Comparison of ENCODE assay signal across 18 cellular contexts in the genomic region with DNA sequence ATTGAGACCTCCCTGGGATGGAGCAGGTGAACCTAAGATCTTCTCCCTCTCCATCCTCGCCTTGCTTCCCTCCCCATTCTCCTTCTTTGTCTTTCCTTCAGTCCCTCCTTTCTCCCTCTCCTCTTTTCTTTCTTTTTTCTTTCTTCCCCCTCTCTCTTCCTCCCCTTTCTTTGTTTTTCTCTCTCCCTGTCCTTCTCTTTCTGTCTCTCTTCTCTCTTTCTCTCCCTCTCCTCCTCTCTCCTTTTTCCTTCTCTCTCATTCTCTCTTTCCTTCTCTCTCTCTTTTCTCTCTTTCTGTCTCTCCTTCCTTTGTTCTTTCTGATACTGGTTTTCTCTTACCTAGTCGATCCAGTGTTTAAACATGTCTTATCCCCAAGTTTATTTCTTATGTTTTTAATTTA. TPM values are rescaled to one million over a fixed set of nuclear protein-coding genes. Genes with fewer than 3 reads are reported as not detected.
DNase-seq lines count a peak whose midpoint lies in the region; ATAC-seq, FAIRE-seq and TF ChIP-seq lines count a peak whose summit lies in the region.
"Had no signal": no experiment of that assay in that cellular context is flagged by ENCODE, and none has a peak within 500 bp of the region (broad histone marks: within the 10 kb centered on the region; RNA-seq: fewer than 3 reads in every experiment).

No MANE protein-coding gene starts in this region.

- 80 to 100% methylated on average over 1 to 2 of the region's 2 CpGs for WGBS in endodermal cell (ENCODE audit: insufficient coverage in 1 of 2, insufficient read length in 1 of 2), 2 experiments

- peaks cover 35% of the 10 kb centered on the region for H3F3A ChIP-seq in PC-9 (ENCODE audit: insufficient read depth, low read depth)

- FAIRE-seq in RCC 7860 (lab: Jason Lieb, UNC), result no peak
- FAIRE-seq: endothelial cell of umbilical vein had no signal

- no peaks in the 10 kb centered on the region for H3K9me3 ChIP-seq in PC-9 (ENCODE audit: insufficient read depth, low read depth)
- no peaks in the 10 kb centered on the region for H3K9me3 ChIP-seq in endodermal cell (ENCODE audit: control insufficient read depth, low read length)
- H3K9me3 ChIP-seq: Caco-2, MG63, testis had no signal

- H3K27me3 ChIP-seq in PC-9 (ENCODE audit: insufficient read depth, low read depth) (no peaks in the 10 kb centered on the region), endodermal cell (ENCODE audit: control insufficient read depth, insufficient read depth, low read length, poor library complexity, severe bottlenecking) (no peaks in the 10 kb centered on the region)
- H3K27me3 ChIP-seq: MG63, testis had no signal

- peak overlapping the region; percentile 8 for H3K4me2 ChIP-seq in PC-9

- H3K4me3 ChIP-seq in PC-9, result no peak overlapping the region
- no peak overlapping the region for H3K4me3 ChIP-seq in endodermal cell (ENCODE audit: low read length)
- H3K4me3 ChIP-seq: MG63, testis had no signal

- H3K9ac ChIP-seq in endodermal cell (ENCODE audit: extremely low read depth, low read length, poor library complexity, severe bottlenecking), result no peak overlapping the region

- H3K9me2 ChIP-seq in PC-9 (ENCODE audit: insufficient read depth), result no peaks in the 10 kb centered on the region

- no TSS peak for BruUV-seq in PC-9 (replicated peaks; lab: Mats Ljungman, UMichigan)

- H4K20me1 ChIP-seq in PC-9 (ENCODE audit: insufficient read depth), result 0 out of 2 replicates have a peak, but pooled peaks cover 3% of the 10 kb centered on the region

- DNase-seq in activated naive CD8-positive, alpha-beta T cell treated with anti-CD3 and anti-CD28 coated beads for 36 hours, result no peak
- DNase-seq in PC-9 (no peak), endodermal cell (no peak), NAMALWA (ENCODE audit: low spot score) (no peak), RCC 7860 (ENCODE audit: low spot score) (no peak)
- no peak for DNase-seq in stimulated activated naive B cell treated with anti-CD40 and anti-IgM and Interleukin-4, amounts not matched to agents 10 μg/mL and 1 μg/mL and 100 μg/mL, for 72 hours
- DNase-seq in stimulated activated CD4-positive, alpha-beta T cell treated with anti-CD3 and anti-CD28 coated beads, Interleukin-2, amount 100 ng/mL, for 24 hours, result no peak
- DNase-seq: activated CD4-positive, alpha-beta T cell treated with anti-CD3 and anti-CD28 coated beads for 4 hours; activated T-cell treated with anti-CD3 and anti-CD28 coated beads, Interleukin-2, amount 50 U/mL, for 48 hours; Caco-2; foreskin melanocyte; MG63; NCI-H187; SIG-M5; stimulated activated CD4-positive, alpha-beta T cell treated with anti-CD3 and anti-CD28 coated beads, Interleukin-1b, Interleukin-23, amount 100 ng/mL, for 48 hours; testis had no signal

- peaks cover 89% of the 10 kb centered on the region for H3K79me2 ChIP-seq in PC-9 (ENCODE audit: low read depth)

- CTCF ChIA-PET in PC-9 (lab: Charles Lee), result interaction anchor here (0.6 kb wide), 1 partner anchor 71 kb away, joined by 3 read pairs; no protein-coding TSS in a partner anchor

- TF ChIP-seq CTCF in PC-9 (conservative IDR thresholded peaks at IDR 0.05) (no peak), endodermal cell (conservative IDR thresholded peaks at IDR 0.05) (no peak)

- H3K36me3 Mint-ChIP-seq in activated naive CD8-positive, alpha-beta T cell, result peaks cover 5% of the 10 kb centered on the region
- H3K36me3 Mint-ChIP-seq in activated naive CD8-positive, alpha-beta T cell treated with anti-CD3 and anti-CD28 coated beads for 36 hours, result peaks cover 6% of the 10 kb centered on the region
- H3K36me3 Mint-ChIP-seq in endodermal cell (ENCODE audit: low read depth), result no peaks in the 10 kb centered on the region
- H3K36me3 Mint-ChIP-seq in stimulated activated naive B cell treated with anti-CD40 and anti-IgM and Interleukin-4, amounts not matched to agents 10 μg/mL and 1 μg/mL and 100 μg/mL, for 72 hours, result peaks cover 19 to 30% of the 10 kb centered on the region in 2 donors

- no peaks in the 10 kb centered on the region for H3K27me3 Mint-ChIP-seq in activated naive CD8-positive, alpha-beta T cell
- H3K27me3 Mint-ChIP-seq in activated naive CD8-positive, alpha-beta T cell treated with anti-CD3 and anti-CD28 coated beads for 36 hours, result no peaks in the 10 kb centered on the region
- H3K27me3 Mint-ChIP-seq in endodermal cell (ENCODE audit: insufficient read depth), result no peaks in the 10 kb centered on the region
- H3K27me3 Mint-ChIP-seq in stimulated activated naive B cell treated with anti-CD40 and anti-IgM and Interleukin-4, amounts not matched to agents 10 μg/mL and 1 μg/mL and 100 μg/mL, for 72 hours, result no peaks in the 10 kb centered on the region

- H3K36me3 ChIP-seq in PC-9 (ENCODE audit: low read depth) (peaks cover 19% of the 10 kb centered on the region; the same call in 1 of the 2 replicates), endodermal cell (ENCODE audit: control insufficient read depth, insufficient read depth, low read length) (no peaks in the 10 kb centered on the region)
- H3K36me3 ChIP-seq: MG63 had no signal

- no peak overlapping the region for H3K4me3 Mint-ChIP-seq in activated naive CD8-positive, alpha-beta T cell
- no peak overlapping the region for H3K4me3 Mint-ChIP-seq in activated naive CD8-positive, alpha-beta T cell treated with anti-CD3 and anti-CD28 coated beads for 36 hours
- H3K4me3 Mint-ChIP-seq in endodermal cell, result no peak overlapping the region
- peak overlapping the region; percentile 77 to 79 for H3K4me3 Mint-ChIP-seq in stimulated activated naive B cell treated with anti-CD40 and anti-IgM and Interleukin-4, amounts not matched to agents 10 μg/mL and 1 μg/mL and 100 μg/mL, for 72 hours

- intact Hi-C loops in PC-9 (cut with micrococcal nuclease; ENCODE audit: unreplicated experiment), result no loop called here

- H3K4me1 ChIP-seq in PC-9 (replicated peaks; ENCODE audit: insufficient read depth) (peaks cover 51% of the 10 kb centered on the region), endodermal cell (ENCODE audit: control insufficient read depth, insufficient read depth, low read length) (no peaks in the 10 kb centered on the region)
- H3K4me1 ChIP-seq: Caco-2 had no signal

- H3K27ac Mint-ChIP-seq in activated naive CD8-positive, alpha-beta T cell, result peak overlapping the region; percentile 7
- H3K27ac Mint-ChIP-seq in activated naive CD8-positive, alpha-beta T cell treated with anti-CD3 and anti-CD28 coated beads for 36 hours, result no peak overlapping the region
- H3K27ac Mint-ChIP-seq in endodermal cell, result peak overlapping the region; percentile 13
- no peak overlapping the region for H3K27ac Mint-ChIP-seq in stimulated activated naive B cell treated with anti-CD40 and anti-IgM and Interleukin-4, amounts not matched to agents 10 μg/mL and 1 μg/mL and 100 μg/mL, for 72 hours

- H3K27ac ChIP-seq in PC-9 (no peak overlapping the region), endodermal cell (ENCODE audit: low read depth, low read length) (no peak overlapping the region)
- H3K27ac ChIP-seq: testis had no signal

- H2AFZ ChIP-seq in PC-9, result no peak overlapping the region

- no peak for ATAC-seq in stimulated activated naive B cell treated with anti-CD40 and anti-IgM and Interleukin-4, amounts not matched to agents 10 μg/mL and 1 μg/mL and 100 μg/mL, for 72 hours (replicated peaks)

- POLR2A ChIA-PET in PC-9 (lab: Charles Lee; ENCODE audit: unreplicated experiment), result no interaction called here

- peaks cover 35% of the 10 kb centered on the region for H3K4me1 Mint-ChIP-seq in activated naive CD8-positive, alpha-beta T cell (ENCODE audit: low read depth)
- peaks cover 33% of the 10 kb centered on the region for H3K4me1 Mint-ChIP-seq in activated naive CD8-positive, alpha-beta T cell treated with anti-CD3 and anti-CD28 coated beads for 36 hours
- peaks cover 23% of the 10 kb centered on the region for H3K4me1 Mint-ChIP-seq in endodermal cell
- H3K4me1 Mint-ChIP-seq in stimulated activated naive B cell treated with anti-CD40 and anti-IgM and Interleukin-4, amounts not matched to agents 10 μg/mL and 1 μg/mL and 100 μg/mL, for 72 hours, result peaks cover 2 to 37% of the 10 kb centered on the region in 2 donors

- H3K9me3 Mint-ChIP-seq in activated naive CD8-positive, alpha-beta T cell (ENCODE audit: low read depth), result no peaks in the 10 kb centered on the region
- no peaks in the 10 kb centered on the region for H3K9me3 Mint-ChIP-seq in activated naive CD8-positive, alpha-beta T cell treated with anti-CD3 and anti-CD28 coated beads for 36 hours
- no peaks in the 10 kb centered on the region for H3K9me3 Mint-ChIP-seq in endodermal cell
- peaks cover 0 to 5% of the 10 kb centered on the region in 2 donors for H3K9me3 Mint-ChIP-seq in stimulated activated naive B cell treated with anti-CD40 and anti-IgM and Interleukin-4, amounts not matched to agents 10 μg/mL and 1 μg/mL and 100 μg/mL, for 72 hours

RNA-seq across cellular contexts. Expression of gene MREG, which starts 10.7 kb away (rescaled TPM):
- total RNA-seq in activated naive CD8-positive, alpha-beta T cell treated with anti-CD3 and anti-CD28 coated beads for 36 hours, result 10 to 100 TPM; 10.8 to 12.1 TPM
- 23.0 and 27.5 TPM in 2 replicates for total RNA-seq in PC-9 (2021)
- 10 to 100 TPM; 13.0 to 17.8 TPM for total RNA-seq in endodermal cell
- polyA plus RNA-seq in endodermal cell (2013, experiment 1 of 2), result 7.7 TPM
- polyA plus RNA-seq in endodermal cell (2013, experiment 2 of 2), result 8.6 TPM

Comparison
In these comparisons a context has a peak if more than half of its experiments do, and no peak if none do; other contexts are left out.
1. H3K27ac Mint-ChIP-seq: peak in activated naive CD8-positive, alpha-beta T cell (single experiment) and endodermal cell (single experiment); none in activated naive CD8-positive, alpha-beta T cell treated with anti-CD3 and anti-CD28 coated beads for 36 hours (single experiment) and stimulated activated naive B cell treated with anti-CD40 and anti-IgM and Interleukin-4, amounts not matched to agents 10 μg/mL and 1 μg/mL and 100 μg/mL, for 72 hours (single experiment).
2. H3K4me3 Mint-ChIP-seq: peak in stimulated activated naive B cell treated with anti-CD40 and anti-IgM and Interleukin-4, amounts not matched to agents 10 μg/mL and 1 μg/mL and 100 μg/mL, for 72 hours (2 of 2); none in activated naive CD8-positive, alpha-beta T cell (single experiment), activated naive CD8-positive, alpha-beta T cell treated with anti-CD3 and anti-CD28 coated beads for 36 hours (single experiment) and endodermal cell (single experiment).